In the genomic region with DNA sequence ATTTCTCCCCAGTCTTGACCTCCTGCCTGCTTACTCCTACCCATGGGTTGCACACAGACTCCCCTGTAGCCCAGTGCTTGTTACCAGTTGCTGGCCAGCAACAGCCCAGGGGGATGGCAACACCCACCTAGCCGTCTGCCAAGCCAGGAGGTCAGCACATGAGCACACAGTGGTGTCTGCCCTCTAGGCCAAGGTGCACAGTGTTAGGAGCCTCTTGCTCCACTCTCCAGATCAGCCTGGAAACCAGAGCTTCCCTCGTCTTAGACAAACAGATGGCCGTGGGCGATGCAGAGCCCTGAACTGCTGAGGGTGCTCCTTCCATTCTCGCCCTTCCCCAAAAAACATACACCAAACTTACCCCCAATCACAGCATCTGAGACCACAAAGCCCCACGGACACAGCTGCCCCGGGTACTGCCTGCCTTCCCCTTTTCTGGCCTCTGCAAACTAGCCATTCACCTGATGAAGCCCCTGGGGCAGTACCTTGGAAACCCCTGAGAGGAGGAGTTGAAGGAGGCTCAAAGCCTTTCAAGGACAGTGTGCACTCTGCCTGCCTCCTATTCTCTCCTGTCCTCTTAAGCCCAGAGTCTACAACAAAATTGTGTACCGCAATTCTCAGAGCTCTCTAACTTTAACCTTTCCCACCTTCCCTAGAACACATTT, we compare ENCODE assay signal across 1 cellular context.
TF ChIP-seq lines count a peak whose summit lies in the region.

No MANE protein-coding gene starts in this region.

TF ChIP-seq in HepG2, 621 proteins besides CTCF, POLR2A, EP300 and RAD21 (continued from another document and continues in another):
- TF ChIP-seq, protein P1, sequence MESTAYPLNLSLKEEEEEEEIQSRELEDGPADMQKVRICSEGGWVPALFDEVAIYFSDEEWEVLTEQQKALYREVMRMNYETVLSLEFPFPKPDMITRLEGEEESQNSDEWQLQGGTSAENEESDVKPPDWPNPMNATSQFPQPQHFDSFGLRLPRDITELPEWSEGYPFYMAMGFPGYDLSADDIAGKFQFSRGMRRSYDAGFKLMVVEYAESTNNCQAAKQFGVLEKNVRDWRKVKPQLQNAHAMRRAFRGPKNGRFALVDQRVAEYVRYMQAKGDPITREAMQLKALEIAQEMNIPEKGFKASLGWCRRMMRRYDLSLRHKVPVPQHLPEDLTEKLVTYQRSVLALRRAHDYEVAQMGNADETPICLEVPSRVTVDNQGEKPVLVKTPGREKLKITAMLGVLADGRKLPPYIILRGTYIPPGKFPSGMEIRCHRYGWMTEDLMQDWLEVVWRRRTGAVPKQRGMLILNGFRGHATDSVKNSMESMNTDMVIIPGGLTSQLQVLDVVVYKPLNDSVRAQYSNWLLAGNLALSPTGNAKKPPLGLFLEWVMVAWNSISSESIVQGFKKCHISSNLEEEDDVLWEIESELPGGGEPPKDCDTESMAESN (CRISPR knock-in tag; conservative IDR thresholded peaks at IDR 0.05), result no peak
- TF ChIP-seq, protein P2, sequence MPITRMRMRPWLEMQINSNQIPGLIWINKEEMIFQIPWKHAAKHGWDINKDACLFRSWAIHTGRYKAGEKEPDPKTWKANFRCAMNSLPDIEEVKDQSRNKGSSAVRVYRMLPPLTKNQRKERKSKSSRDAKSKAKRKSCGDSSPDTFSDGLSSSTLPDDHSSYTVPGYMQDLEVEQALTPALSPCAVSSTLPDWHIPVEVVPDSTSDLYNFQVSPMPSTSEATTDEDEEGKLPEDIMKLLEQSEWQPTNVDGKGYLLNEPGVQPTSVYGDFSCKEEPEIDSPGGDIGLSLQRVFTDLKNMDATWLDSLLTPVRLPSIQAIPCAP (CRISPR knock-in tag; IDR thresholded peaks at IDR 0.05; ENCODE audit: low read depth), result no peak
- TF ChIP-seq CBX2 (IDR thresholded peaks at IDR 0.05; ENCODE audit: low read depth, low read length) (no peak), CBX2 (CRISPR knock-in tag; IDR thresholded peaks at IDR 0.05; ENCODE audit: low read depth) (no peak), MAZ (IDR thresholded peaks at IDR 0.05; ENCODE audit: borderline replicate concordance, low read depth, low read length) (no peak), MAZ (CRISPR knock-in tag; IDR thresholded peaks at IDR 0.05; ENCODE audit: low read depth) (peak; percentile 36; the same call in 1 of the 2 replicates), CBX5 (CRISPR knock-in tag; IDR thresholded peaks at IDR 0.05; ENCODE audit: borderline replicate concordance) (no peak), BATF2 (CRISPR knock-in tag; IDR thresholded peaks at IDR 0.05) (no peak), ZNF362 (CRISPR knock-in tag; IDR thresholded peaks at IDR 0.05; ENCODE audit: borderline replicate concordance) (no peak), SCMH1 (CRISPR knock-in tag; IDR thresholded peaks at IDR 0.05; ENCODE audit: borderline replicate concordance) (no peak), GRHL1 (CRISPR knock-in tag; conservative IDR thresholded peaks at IDR 0.05) (no peak), ZNF878 (CRISPR knock-in tag; IDR thresholded peaks at IDR 0.05) (no peak), CSRNP2 (CRISPR knock-in tag; conservative IDR thresholded peaks at IDR 0.05; ENCODE audit: low read depth) (no peak), MTA1 (CRISPR knock-in tag; IDR thresholded peaks at IDR 0.05; ENCODE audit: borderline replicate concordance) (peak; percentile 73; the same call in 1 of the 2 replicates), ZXDC (CRISPR knock-in tag; IDR thresholded peaks at IDR 0.05) (peak; percentile 99), ZFX (CRISPR knock-in tag; IDR thresholded peaks at IDR 0.05; ENCODE audit: low read depth) (no peak), IRF2 (CRISPR knock-in tag; IDR thresholded peaks at IDR 0.05) (0 out of 2 replicates have a peak, but pooled peaks have one; percentile 26), ATF1 (CRISPR knock-in tag; IDR thresholded peaks at IDR 0.05) (no peak), MLXIP (CRISPR knock-in tag; IDR thresholded peaks at IDR 0.05; ENCODE audit: borderline replicate concordance) (no peak), ZFP1 (CRISPR knock-in tag; IDR thresholded peaks at IDR 0.05) (no peak), BHLHE40 (IDR thresholded peaks at IDR 0.05; ENCODE audit: low read length) (peak; percentile 76; the same call in 1 of the 2 replicates), STAG1 (CRISPR knock-in tag; IDR thresholded peaks at IDR 0.05) (no peak)
- TF ChIP-seq, protein P3, sequence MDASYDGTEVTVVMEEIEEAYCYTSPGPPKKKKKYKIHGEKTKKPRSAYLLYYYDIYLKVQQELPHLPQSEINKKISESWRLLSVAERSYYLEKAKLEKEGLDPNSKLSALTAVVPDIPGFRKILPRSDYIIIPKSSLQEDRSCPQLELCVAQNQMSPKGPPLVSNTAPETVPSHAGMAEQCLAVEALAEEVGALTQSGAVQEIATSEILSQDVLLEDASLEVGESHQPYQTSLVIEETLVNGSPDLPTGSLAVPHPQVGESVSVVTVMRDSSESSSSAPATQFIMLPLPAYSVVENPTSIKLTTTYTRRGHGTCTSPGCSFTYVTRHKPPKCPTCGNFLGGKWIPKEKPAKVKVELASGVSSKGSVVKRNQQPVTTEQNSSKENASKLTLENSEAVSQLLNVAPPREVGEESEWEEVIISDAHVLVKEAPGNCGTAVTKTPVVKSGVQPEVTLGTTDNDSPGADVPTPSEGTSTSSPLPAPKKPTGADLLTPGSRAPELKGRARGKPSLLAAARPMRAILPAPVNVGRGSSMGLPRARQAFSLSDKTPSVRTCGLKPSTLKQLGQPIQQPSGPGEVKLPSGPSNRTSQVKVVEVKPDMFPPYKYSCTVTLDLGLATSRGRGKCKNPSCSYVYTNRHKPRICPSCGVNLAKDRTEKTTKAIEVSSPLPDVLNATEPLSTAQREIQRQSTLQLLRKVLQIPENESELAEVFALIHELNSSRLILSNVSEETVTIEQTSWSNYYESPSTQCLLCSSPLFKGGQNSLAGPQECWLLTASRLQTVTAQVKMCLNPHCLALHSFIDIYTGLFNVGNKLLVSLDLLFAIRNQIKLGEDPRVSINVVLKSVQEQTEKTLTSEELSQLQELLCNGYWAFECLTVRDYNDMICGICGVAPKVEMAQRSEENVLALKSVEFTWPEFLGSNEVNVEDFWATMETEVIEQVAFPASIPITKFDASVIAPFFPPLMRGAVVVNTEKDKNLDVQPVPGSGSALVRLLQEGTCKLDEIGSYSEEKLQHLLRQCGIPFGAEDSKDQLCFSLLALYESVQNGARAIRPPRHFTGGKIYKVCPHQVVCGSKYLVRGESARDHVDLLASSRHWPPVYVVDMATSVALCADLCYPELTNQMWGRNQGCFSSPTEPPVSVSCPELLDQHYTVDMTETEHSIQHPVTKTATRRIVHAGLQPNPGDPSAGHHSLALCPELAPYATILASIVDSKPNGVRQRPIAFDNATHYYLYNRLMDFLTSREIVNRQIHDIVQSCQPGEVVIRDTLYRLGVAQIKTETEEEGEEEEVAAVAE (CRISPR knock-in tag; IDR thresholded peaks at IDR 0.05; ENCODE audit: borderline replicate concordance), result peak; percentile 36; the same call in 1 of the 2 replicates
- TF ChIP-seq, protein P4, sequence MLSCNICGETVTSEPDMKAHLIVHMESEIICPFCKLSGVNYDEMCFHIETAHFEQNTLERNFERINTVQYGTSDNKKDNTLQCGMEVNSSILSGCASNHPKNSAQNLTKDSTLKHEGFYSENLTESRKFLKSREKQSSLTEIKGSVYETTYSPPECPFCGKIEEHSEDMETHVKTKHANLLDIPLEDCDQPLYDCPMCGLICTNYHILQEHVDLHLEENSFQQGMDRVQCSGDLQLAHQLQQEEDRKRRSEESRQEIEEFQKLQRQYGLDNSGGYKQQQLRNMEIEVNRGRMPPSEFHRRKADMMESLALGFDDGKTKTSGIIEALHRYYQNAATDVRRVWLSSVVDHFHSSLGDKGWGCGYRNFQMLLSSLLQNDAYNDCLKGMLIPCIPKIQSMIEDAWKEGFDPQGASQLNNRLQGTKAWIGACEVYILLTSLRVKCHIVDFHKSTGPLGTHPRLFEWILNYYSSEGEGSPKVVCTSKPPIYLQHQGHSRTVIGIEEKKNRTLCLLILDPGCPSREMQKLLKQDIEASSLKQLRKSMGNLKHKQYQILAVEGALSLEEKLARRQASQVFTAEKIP (CRISPR knock-in tag; IDR thresholded peaks at IDR 0.05; ENCODE audit: borderline replicate concordance), result no peak
